Comparison of ENCODE assay signal across 12 cellular contexts in genomic region chr16:85354623-85355514, GRCh38.
DNase-seq lines count a peak whose midpoint lies in the region; ATAC-seq, FAIRE-seq and TF ChIP-seq lines count a peak whose summit lies in the region.
"Had no signal": no experiment of that assay in that cellular context is flagged by ENCODE, and none has a peak within 500 bp of the region (broad histone marks: within the 10 kb centered on the region; RNA-seq: fewer than 3 reads in every experiment).

No MANE protein-coding gene starts in this region.

- ATAC-seq in sciatic nerve (peak; percentile 60), HG03469 (IDR thresholded peaks at IDR 0.05; ENCODE audit: unreplicated experiment) (no peak)
- ATAC-seq: heart left ventricle, psoas muscle had no signal

- H3K4me1 ChIP-seq in esophagus (ENCODE audit: control insufficient read depth in 2 of 2, insufficient read depth in 2 of 2, low read length in 1 of 2): peaks cover 15 to 32% of the 10 kb centered on the region in 2 donors

- H3K4me3 ChIP-seq in esophagus (ENCODE audit: low read depth in 1 of 2, low read length in 2 of 2): no peak overlapping the region
- H3K4me3 ChIP-seq: heart left ventricle, psoas muscle had no signal

- TF ChIP-seq POLR2A in GM12891 (IDR thresholded peaks at IDR 0.05; ENCODE audit: low read depth, low read length): no peak

- WGBS in esophagus, 2 donors: 52 to 61% methylated on average over 21 of the region's 21 CpGs

- no peaks in the 10 kb centered on the region for H3K36me3 ChIP-seq in esophagus (ENCODE audit: control insufficient read depth in 2 of 2, insufficient read depth in 2 of 2, low read length in 1 of 2)
- H3K36me3 ChIP-seq: heart left ventricle had no signal

- intact Hi-C loops in sciatic nerve (cut with DNase I): no loop called here

- DNase-seq in GDM1 (lab: John Stamatoyannopoulos, UW): peak; percentile 18
- peak; percentile 95 for DNase-seq in RPMI7951 (ENCODE audit: low read depth)
- DNase-seq in sciatic nerve (ENCODE audit: low spot score): no peak
- DNase-seq in NK-92 treated with Interleukin-12 subunit alpha and Interleukin-12 subunit beta, amount 100 ng/mL, for 24 hours (lab: John Stamatoyannopoulos, UW): no peak
- DNase-seq in SHP77 treated with DMSO at 0.1 percent for 48 hours (lab: John Stamatoyannopoulos, UW): no peak
- DNase-seq in GM12891 (ENCODE audit: insufficient read length, low spot score): no peak
- DNase-seq: activated T-cell treated with anti-CD3 and anti-CD28 coated beads for 4 hours, psoas muscle had no signal

- H3K9me3 ChIP-seq in esophagus (ENCODE audit: control insufficient read depth in 2 of 2, insufficient read depth in 1 of 2, low read depth in 1 of 2, low read length in 1 of 2): no peaks in the 10 kb centered on the region
- H3K9me3 ChIP-seq: psoas muscle had no signal

- peak overlapping the region; percentile 64 to 77 for H3K27ac ChIP-seq in esophagus (ENCODE audit: low read depth in 2 of 2, low read length in 1 of 2)
- H3K27ac ChIP-seq: psoas muscle had no signal

- H3K27me3 ChIP-seq in esophagus (ENCODE audit: control insufficient read depth in 1 of 2, insufficient read depth in 2 of 2, low read length in 2 of 2): no peaks in the 10 kb centered on the region
- H3K27me3 ChIP-seq: heart left ventricle had no signal

- FAIRE-seq in GM12891 (lab: Jason Lieb, UNC): no peak
- FAIRE-seq: G401.6 had no signal

TF ChIP-seq in GM12891, 5 proteins besides CTCF, POLR2A, EP300 and RAD21:
- TF ChIP-seq SPI1 (IDR thresholded peaks at IDR 0.05; ENCODE audit: low read depth, low read length) (no peak), PAX5 (IDR thresholded peaks at IDR 0.05; ENCODE audit: insufficient read depth, low read length, severe bottlenecking) (no peak), POLR2AphosphoS5 (IDR thresholded peaks at IDR 0.05; ENCODE audit: low read depth, low read length) (no peak), TAF1 (IDR thresholded peaks at IDR 0.05; ENCODE audit: low read depth, low read length) (no peak), POU2F2 (IDR thresholded peaks at IDR 0.05; ENCODE audit: low read depth, low read length) (no peak)

Comparison
In these comparisons a context has a peak if more than half of its experiments do, and no peak if none do; other contexts are left out.
1. DNase-seq: peak in GDM1 (single experiment) and RPMI7951 (single experiment); none in sciatic nerve (single experiment), NK-92 treated with Interleukin-12 subunit alpha and Interleukin-12 subunit beta, amount 100 ng/mL, for 24 hours (single experiment), SHP77 treated with DMSO at 0.1 percent for 48 hours (single experiment) and GM12891 (single experiment).